8 cellular contexts compared by ENCODE assay signal in genomic region chr15:66703540-66703941, GRCh38. TPM values are rescaled to one million over a fixed set of nuclear protein-coding genes. Genes with fewer than 3 reads are reported as not detected.
DNase-seq lines count a peak whose midpoint lies in the region; ATAC-seq and TF ChIP-seq lines count a peak whose summit lies in the region.

No MANE protein-coding gene starts in this region.

- TF ChIP-seq CTCF in WERI-Rb-1 (IDR thresholded peaks at IDR 0.05; ENCODE audit: low read depth, low read length) (no peak), spleen (IDR thresholded peaks at IDR 0.05 in 8 of 11, conservative IDR thresholded peaks at IDR 0.05 in 3 of 11) (no peak)

- WGBS in spleen, 5 donors = 0 to 1% (median 1%) methylated on average over 5 to 59 of the region's 59 CpGs

- H3K4me1 ChIP-seq in spleen = peaks cover 10 to 70% (median 33%) of the 10 kb centered on the region in 6 donors

- H3K4me3 ChIP-seq in WERI-Rb-1 (ENCODE audit: low read depth, low read length) (peak overlapping the region; percentile 65), spleen (peak overlapping the region; percentile 35 to 94 (median 84))

- DNase-seq in stimulated activated CD4-positive, alpha-beta T cell treated with anti-CD3 and anti-CD28 coated beads, Interleukin-4, amount 100 ng/mL, for 1 hour = peak; percentile 16
- no peak for DNase-seq in stimulated activated CD4-positive, alpha-beta T cell treated with anti-CD3 and anti-CD28 coated beads, Interleukin-12 subunit alpha, Interleukin-12 subunit beta, amount 100 ng/mL, for 4 hours
- DNase-seq in WERI-Rb-1 (no peak), left ventricle myocardium superior (peak; percentile 73), spleen (peak; percentile 87), DMS79 treated with DMSO at 0.1 percent for 48 hours (lab: John Stamatoyannopoulos, UW) (no peak), posterior vena cava (ENCODE audit: low spot score) (no peak)

- TF ChIP-seq POLR2A in spleen (IDR thresholded peaks at IDR 0.05) = no peak

- intact Hi-C loops in left ventricle myocardium superior (cut with micrococcal nuclease) = loop anchor here (10.0 kb wide), 2 partner anchors 71 to 141 kb away; no protein-coding TSS in a partner anchor
- intact Hi-C loops in spleen (cut with DNase I; ENCODE audit: low total_unique reads) = no loop called here
- intact Hi-C loops in posterior vena cava (cut with DNase I) = no loop called here

- H3K27me3 ChIP-seq in WERI-Rb-1 (ENCODE audit: insufficient read depth, low read depth, severe bottlenecking) = no peaks in the 10 kb centered on the region
- H3K27me3 ChIP-seq in spleen (replicated peaks in 1 of 7) = peaks cover 0 to 54% (median 33%) of the 10 kb centered on the region in 7 donors

- H3K9me3 ChIP-seq in WERI-Rb-1 (ENCODE audit: severe bottlenecking) = no peaks in the 10 kb centered on the region
- no peaks in the 10 kb centered on the region for H3K9me3 ChIP-seq in spleen

- H3K36me3 ChIP-seq in WERI-Rb-1 (peaks cover 7% of the 10 kb centered on the region), spleen (no peaks in the 10 kb centered on the region)

- peak overlapping the region; percentile 96 for H3K27ac ChIP-seq in WERI-Rb-1
- H3K27ac ChIP-seq in spleen = peak overlapping the region in 5 of 8 donors; percentile 38 to 86 (median 79)

- ATAC-seq in left ventricle myocardium superior (no peak), HG02938 (IDR thresholded peaks at IDR 0.05; ENCODE audit: unreplicated experiment) (no peak)

RNA-seq across cellular contexts. Expression of gene SMAD6, which starts 1.5 kb away (rescaled TPM):
- 14.9 TPM for total RNA-seq in left ventricle myocardium superior
- total RNA-seq in spleen = 10 to 100 TPM in 2 of 7 donors, 1 to 10 TPM in 5; 3.6 to 14.0 (median 6.9) TPM
- 1 to 10 TPM in 2 of 3 donors, under 1 TPM in 1; 0.72 to 3.5 (median 3.4) TPM for polyA plus RNA-seq in spleen
- 10 to 100 TPM; 17.4 to 18.4 TPM for total RNA-seq in posterior vena cava

Comparison
In these comparisons a context has a peak if more than half of its experiments do, and no peak if none do; other contexts are left out.
1. DNase-seq: peak in stimulated activated CD4-positive, alpha-beta T cell treated with anti-CD3 and anti-CD28 coated beads, Interleukin-4, amount 100 ng/mL, for 1 hour (single experiment), left ventricle myocardium superior (single experiment) and spleen (single experiment); none in stimulated activated CD4-positive, alpha-beta T cell treated with anti-CD3 and anti-CD28 coated beads, Interleukin-12 subunit alpha, Interleukin-12 subunit beta, amount 100 ng/mL, for 4 hours (single experiment), WERI-Rb-1 (single experiment), DMS79 treated with DMSO at 0.1 percent for 48 hours (single experiment) and posterior vena cava (single experiment).